ENCODE assay signal across 8 cellular contexts in the genomic region with DNA sequence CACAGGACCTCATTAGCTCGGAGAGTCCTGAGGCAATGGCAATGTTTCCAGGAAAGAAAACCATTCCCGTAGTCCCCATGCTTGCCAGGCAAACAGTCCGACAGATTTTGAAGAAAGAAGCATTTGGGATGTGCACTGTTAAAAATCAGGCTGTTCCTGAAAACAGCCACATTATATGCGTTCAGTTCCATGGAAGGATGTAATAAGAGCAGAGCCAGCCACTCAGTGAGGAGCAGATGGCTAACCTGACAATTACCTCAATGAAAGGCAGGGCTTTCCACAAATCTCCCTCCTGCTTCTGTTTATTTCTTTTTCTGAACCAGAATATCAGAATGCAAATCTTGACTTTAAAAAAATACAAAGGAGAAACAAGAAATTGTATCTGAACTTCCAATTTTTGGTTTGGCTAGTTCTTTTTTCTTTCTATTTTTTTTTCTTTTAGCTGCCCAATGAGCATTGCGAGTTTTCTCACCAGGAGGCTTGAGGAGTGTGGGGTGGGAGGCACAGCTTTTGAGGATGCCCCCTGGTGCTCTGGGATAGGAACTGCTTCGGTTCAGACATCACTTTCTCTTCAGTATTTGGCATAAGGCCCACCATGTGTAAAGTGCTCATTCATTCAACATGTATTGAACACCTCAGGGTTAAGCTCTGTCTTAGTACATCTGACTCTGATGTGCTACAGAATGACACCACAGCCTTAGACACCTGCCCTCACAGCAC.
A peak's percentile ranks its signal among the peaks of the same experiment; 100 is the strongest.
DNase-seq lines count a peak whose midpoint lies in the region; ATAC-seq and TF ChIP-seq lines count a peak whose summit lies in the region.

No MANE protein-coding gene starts in this region.

- no peaks in the 10 kb centered on the region for H3K4me1 ChIP-seq in NT2/D1 (ENCODE audit: insufficient read depth, insufficient read length)

- TF ChIP-seq CTCF in fibroblast of pulmonary artery (IDR thresholded peaks at IDR 0.05; ENCODE audit: low read length, missing control alignments) = peak; percentile 69

- H3K9ac ChIP-seq in NT2/D1 (ENCODE audit: insufficient read length, low read depth) = no peak overlapping the region

- DNase-seq in DMS114 treated with DMSO at 0.1 percent for 48 hours (lab: John Stamatoyannopoulos, UW; ENCODE audit: unreplicated experiment) = peak; percentile 3
- DNase-seq in NT2/D1 (ENCODE audit: low read depth, low spot score) = peak; percentile 46
- peak; percentile 42 for DNase-seq in activated T-cell treated with anti-CD3 and anti-CD28 coated beads for 4 hours
- DNase-seq in fibroblast of pulmonary artery (ENCODE audit: low read depth) = peak; percentile 76
- peak; percentile 64 for DNase-seq in renal cortical epithelial cell (ENCODE audit: low read depth)
- no peak for DNase-seq in mesenteric fat pad (ENCODE audit: low spot score)

- no peak overlapping the region for H3K4me3 ChIP-seq in NT2/D1 (ENCODE audit: insufficient read length, low read depth)
- no peak overlapping the region for H3K4me3 ChIP-seq in fibroblast of pulmonary artery (replicated peaks; ENCODE audit: low read depth, low read length)

- H3K36me3 ChIP-seq in NT2/D1 (ENCODE audit: insufficient read depth, insufficient read length, low read length) = peaks cover 7% of the 10 kb centered on the region

- H3K9me3 ChIP-seq in NT2/D1 (ENCODE audit: insufficient read depth, low read length) = no peaks in the 10 kb centered on the region; the same call in 1 of the 2 replicates

- ATAC-seq in GM21360 (IDR thresholded peaks at IDR 0.05; ENCODE audit: unreplicated experiment) (peak; percentile 89), HG03521 (IDR thresholded peaks at IDR 0.05; ENCODE audit: unreplicated experiment) (peak; percentile 77)

- H3K27me3 ChIP-seq in NT2/D1 (ENCODE audit: insufficient read depth, insufficient read length) = no peaks in the 10 kb centered on the region
